In the genomic region with DNA sequence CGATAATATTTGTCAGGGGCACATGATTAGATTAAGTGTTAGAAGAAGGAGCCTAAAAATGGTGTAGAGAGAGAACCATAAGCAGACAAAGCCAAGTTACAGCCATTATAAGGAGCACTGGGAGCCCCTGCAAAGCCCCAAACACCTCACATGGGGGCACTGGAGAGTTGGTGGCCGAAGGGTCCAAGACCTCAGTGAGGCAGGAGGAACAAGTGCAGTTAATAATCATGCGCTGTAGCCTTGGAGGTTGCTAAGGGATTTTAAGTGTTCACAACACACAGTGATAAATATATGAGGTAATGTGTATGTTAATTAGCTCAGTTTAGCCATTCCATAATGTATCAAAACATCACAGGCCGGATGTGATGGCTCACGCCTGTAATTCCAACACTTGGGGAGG, we compare ENCODE assay signal across 9 cellular contexts. TPM values are rescaled to one million over a fixed set of nuclear protein-coding genes. Genes with fewer than 3 reads are reported as not detected.
A peak's percentile ranks its signal among the peaks of the same experiment; 100 is the strongest.
DNase-seq lines count a peak whose midpoint lies in the region; ATAC-seq, FAIRE-seq and TF ChIP-seq lines count a peak whose summit lies in the region.
"Had no signal": no experiment of that assay in that cellular context is flagged by ENCODE, and none has a peak within 500 bp of the region (broad histone marks: within the 10 kb centered on the region; RNA-seq: fewer than 3 reads in every experiment).

No MANE protein-coding gene starts in this region.

- whole genome bisulfite sequencing in pancreas, 2 donors, result 41 to 43% methylated on average over 5 of the region's 5 CpGs

- intact Hi-C loops in pancreas (cut with DNase I), result no loop called here

- H3K4me3 ChIP-seq in choroid plexus epithelial cell (ENCODE audit: low read depth, low read length) (no peak overlapping the region), pancreas (no peak overlapping the region)
- H3K4me3 ChIP-seq in effector memory CD4-positive, alpha-beta T cell (ENCODE audit: insufficient read depth, low read depth, low read length, poor library complexity, severe bottlenecking), result no peak overlapping the region

- H3K9me3 ChIP-seq in pancreas, result no peaks in the 10 kb centered on the region
- H3K9me3 ChIP-seq in effector memory CD4-positive, alpha-beta T cell (ENCODE audit: control insufficient read depth, low read length), result no peaks in the 10 kb centered on the region

- DNase-seq in NCI-H1092 treated with DMSO at 0.1 percent for 48 hours (lab: John Stamatoyannopoulos, UW), result peak; percentile 85
- no peak for DNase-seq in choroid plexus epithelial cell (ENCODE audit: low read depth)
- peak in 1 of 6 donors; percentile 36 for DNase-seq in pancreas
- no peak for DNase-seq in effector memory CD4-positive, alpha-beta T cell
- DNase-seq: MM.1S, occipital lobe had no signal

- no peak overlapping the region for H3K27ac ChIP-seq in pancreas
- H3K27ac ChIP-seq in effector memory CD4-positive, alpha-beta T cell (ENCODE audit: insufficient read depth, low read length, poor library complexity, severe bottlenecking), result no peak overlapping the region

- TF ChIP-seq CTCF in GM12872 (IDR thresholded peaks at IDR 0.05; ENCODE audit: insufficient read depth, low read depth, low read length) (peak; percentile 24; the same call in 1 of the 3 replicates), choroid plexus epithelial cell (conservative IDR thresholded peaks at IDR 0.05; ENCODE audit: low read depth, low read length) (peak; percentile 27), pancreas (IDR thresholded peaks at IDR 0.05) (peak in 1 of 4 donors; percentile 8)

- no peaks in the 10 kb centered on the region for H3K36me3 ChIP-seq in pancreas
- no peaks in the 10 kb centered on the region for H3K36me3 ChIP-seq in effector memory CD4-positive, alpha-beta T cell (ENCODE audit: control insufficient read depth, insufficient read depth, low read length)

- H3K27me3 ChIP-seq in pancreas, result no peaks in the 10 kb centered on the region
- no peaks in the 10 kb centered on the region for H3K27me3 ChIP-seq in effector memory CD4-positive, alpha-beta T cell (replicated peaks; ENCODE audit: control insufficient read depth, insufficient read depth, low read length, poor library complexity, severe bottlenecking)

- peak; percentile 73 to 91 (median 81) for ATAC-seq in pancreas
- ATAC-seq in GM18870 (IDR thresholded peaks at IDR 0.05; ENCODE audit: unreplicated experiment), result no peak
- no peak for ATAC-seq in GM19467 (IDR thresholded peaks at IDR 0.05; ENCODE audit: unreplicated experiment)

- H3K4me1 ChIP-seq in pancreas, result no peaks in the 10 kb centered on the region
- no peaks in the 10 kb centered on the region for H3K4me1 ChIP-seq in effector memory CD4-positive, alpha-beta T cell (ENCODE audit: control insufficient read depth, insufficient read depth, low read length, poor library complexity, severe bottlenecking)

- FAIRE-seq in pancreas (lab: Jason Lieb, UNC), result no peak

RNA-seq across cellular contexts. Expression of a gene that starts 54.4 kb away (rescaled TPM):
- 1 to 10 TPM; 1.7 to 9.6 (median 4.2) TPM for total RNA-seq in pancreas
- 10 to 100 TPM in 1 of 2 donors, 1 to 10 TPM in 1; 3.0 to 11.0 TPM for polyA plus RNA-seq in pancreas

RNA-seq across cellular contexts. Expression of a gene that starts 57.7 kb away (rescaled TPM):
- 1 to 10 TPM; 1.1 to 5.8 (median 2.7) TPM for total RNA-seq in pancreas
- polyA plus RNA-seq in pancreas, result 1 to 10 TPM; 1.5 to 3.5 TPM

Comparison
In these comparisons a context has a peak if more than half of its experiments do, and no peak if none do; other contexts are left out.
1. ATAC-seq: peak in pancreas (4 of 4); none in GM18870 (single experiment) and GM19467 (single experiment).